1 cellular context compared by ENCODE assay signal in the genomic region with DNA sequence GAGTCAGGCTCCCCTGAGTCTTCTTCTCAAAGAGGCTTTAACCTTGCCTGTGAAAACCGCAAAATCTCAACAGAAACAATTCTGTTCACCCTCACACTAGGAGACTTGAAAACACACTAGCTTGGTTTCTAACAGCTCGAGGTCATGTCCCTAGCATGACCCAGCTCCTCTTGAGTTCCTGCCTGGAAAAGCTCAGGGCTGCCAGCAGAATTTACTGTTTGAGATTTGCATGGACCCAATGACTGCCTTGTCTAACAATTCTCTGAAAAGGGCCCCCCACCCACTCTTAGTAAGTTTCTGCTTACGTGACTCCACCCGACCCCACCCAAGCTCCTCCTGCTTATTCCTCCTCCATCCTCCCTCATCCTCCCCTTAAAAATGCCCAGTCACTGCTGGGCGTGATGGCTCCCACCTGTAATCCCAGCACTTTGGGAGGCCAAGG.
TF ChIP-seq lines count a peak whose summit lies in the region.

No MANE protein-coding gene starts in this region.

TF ChIP-seq in HepG2, 621 proteins besides CTCF, POLR2A, EP300 and RAD21 (continued from another document):
- TF ChIP-seq, protein P1, sequence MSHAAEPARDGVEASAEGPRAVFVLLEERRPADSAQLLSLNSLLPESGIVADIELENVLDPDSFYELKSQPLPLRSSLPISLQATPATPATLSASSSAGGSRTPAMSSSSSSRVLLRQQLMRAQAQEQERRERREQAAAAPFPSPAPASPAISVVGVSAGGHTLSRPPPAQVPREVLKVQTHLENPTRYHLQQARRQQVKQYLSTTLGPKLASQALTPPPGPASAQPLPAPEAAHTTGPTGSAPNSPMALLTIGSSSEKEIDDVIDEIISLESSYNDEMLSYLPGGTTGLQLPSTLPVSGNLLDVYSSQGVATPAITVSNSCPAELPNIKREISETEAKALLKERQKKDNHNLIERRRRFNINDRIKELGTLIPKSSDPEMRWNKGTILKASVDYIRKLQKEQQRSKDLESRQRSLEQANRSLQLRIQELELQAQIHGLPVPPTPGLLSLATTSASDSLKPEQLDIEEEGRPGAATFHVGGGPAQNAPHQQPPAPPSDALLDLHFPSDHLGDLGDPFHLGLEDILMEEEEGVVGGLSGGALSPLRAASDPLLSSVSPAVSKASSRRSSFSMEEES (CRISPR knock-in tag; IDR thresholded peaks at IDR 0.05): no peak
- TF ChIP-seq, protein P2, sequence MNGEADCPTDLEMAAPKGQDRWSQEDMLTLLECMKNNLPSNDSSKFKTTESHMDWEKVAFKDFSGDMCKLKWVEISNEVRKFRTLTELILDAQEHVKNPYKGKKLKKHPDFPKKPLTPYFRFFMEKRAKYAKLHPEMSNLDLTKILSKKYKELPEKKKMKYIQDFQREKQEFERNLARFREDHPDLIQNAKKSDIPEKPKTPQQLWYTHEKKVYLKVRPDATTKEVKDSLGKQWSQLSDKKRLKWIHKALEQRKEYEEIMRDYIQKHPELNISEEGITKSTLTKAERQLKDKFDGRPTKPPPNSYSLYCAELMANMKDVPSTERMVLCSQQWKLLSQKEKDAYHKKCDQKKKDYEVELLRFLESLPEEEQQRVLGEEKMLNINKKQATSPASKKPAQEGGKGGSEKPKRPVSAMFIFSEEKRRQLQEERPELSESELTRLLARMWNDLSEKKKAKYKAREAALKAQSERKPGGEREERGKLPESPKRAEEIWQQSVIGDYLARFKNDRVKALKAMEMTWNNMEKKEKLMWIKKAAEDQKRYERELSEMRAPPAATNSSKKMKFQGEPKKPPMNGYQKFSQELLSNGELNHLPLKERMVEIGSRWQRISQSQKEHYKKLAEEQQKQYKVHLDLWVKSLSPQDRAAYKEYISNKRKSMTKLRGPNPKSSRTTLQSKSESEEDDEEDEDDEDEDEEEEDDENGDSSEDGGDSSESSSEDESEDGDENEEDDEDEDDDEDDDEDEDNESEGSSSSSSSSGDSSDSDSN (CRISPR knock-in tag; IDR thresholded peaks at IDR 0.05): no peak
- no peak for TF ChIP-seq TP53 (CRISPR knock-in tag; conservative IDR thresholded peaks at IDR 0.05)
- no peak for TF ChIP-seq ETV6 (CRISPR knock-in tag; conservative IDR thresholded peaks at IDR 0.05)
- TF ChIP-seq, protein P3, sequence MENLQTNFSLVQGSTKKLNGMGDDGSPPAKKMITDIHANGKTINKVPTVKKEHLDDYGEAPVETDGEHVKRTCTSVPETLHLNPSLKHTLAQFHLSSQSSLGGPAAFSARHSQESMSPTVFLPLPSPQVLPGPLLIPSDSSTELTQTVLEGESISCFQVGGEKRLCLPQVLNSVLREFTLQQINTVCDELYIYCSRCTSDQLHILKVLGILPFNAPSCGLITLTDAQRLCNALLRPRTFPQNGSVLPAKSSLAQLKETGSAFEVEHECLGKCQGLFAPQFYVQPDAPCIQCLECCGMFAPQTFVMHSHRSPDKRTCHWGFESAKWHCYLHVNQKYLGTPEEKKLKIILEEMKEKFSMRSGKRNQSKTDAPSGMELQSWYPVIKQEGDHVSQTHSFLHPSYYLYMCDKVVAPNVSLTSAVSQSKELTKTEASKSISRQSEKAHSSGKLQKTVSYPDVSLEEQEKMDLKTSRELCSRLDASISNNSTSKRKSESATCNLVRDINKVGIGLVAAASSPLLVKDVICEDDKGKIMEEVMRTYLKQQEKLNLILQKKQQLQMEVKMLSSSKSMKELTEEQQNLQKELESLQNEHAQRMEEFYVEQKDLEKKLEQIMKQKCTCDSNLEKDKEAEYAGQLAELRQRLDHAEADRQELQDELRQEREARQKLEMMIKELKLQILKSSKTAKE (CRISPR knock-in tag; IDR thresholded peaks at IDR 0.05; ENCODE audit: borderline replicate concordance): no peak
- no peak for TF ChIP-seq ATF1 (CRISPR knock-in tag; IDR thresholded peaks at IDR 0.05)
